Comparison of ENCODE assay signal across 11 cellular contexts in genomic region chr7:130490287-130490686, GRCh38. TPM values are rescaled to one million over a fixed set of nuclear protein-coding genes. Genes with fewer than 3 reads are reported as not detected.
DNase-seq lines count a peak whose midpoint lies in the region; ATAC-seq and TF ChIP-seq lines count a peak whose summit lies in the region.
"Had no signal": no experiment of that assay in that cellular context is flagged by ENCODE, and none has a peak within 500 bp of the region (broad histone marks: within the 10 kb centered on the region; RNA-seq: fewer than 3 reads in every experiment).

No MANE protein-coding gene starts in this region.

- no peaks in the 10 kb centered on the region for H3K27me3 Mint-ChIP-seq in Calu3 (ENCODE audit: unreplicated experiment)
- H3K27me3 Mint-ChIP-seq in T-helper 2 cell treated with Interferon-gamma antibody and Interleukin-4, amounts not matched to agents 5 μg/mL and 100 μg/mL, for 36 hours (ENCODE audit: low read depth) = peaks cover 84% of the 10 kb centered on the region

- H3K27me3 ChIP-seq in MM.1S (replicated peaks; ENCODE audit: insufficient read depth, low read length) (peaks cover 11% of the 10 kb centered on the region), smooth muscle cell (ENCODE audit: low read depth) (no peaks in the 10 kb centered on the region)

- H3K9me2 ChIP-seq in MM.1S (replicated peaks; ENCODE audit: insufficient read depth, low read length) = no peaks in the 10 kb centered on the region

- H3K79me2 ChIP-seq in MM.1S (ENCODE audit: low read length) (no peaks in the 10 kb centered on the region), smooth muscle cell (ENCODE audit: low read depth) (peaks cover 32% of the 10 kb centered on the region)

- H3K27ac ChIP-seq in MM.1S (ENCODE audit: low read length) (no peak overlapping the region), smooth muscle cell (ENCODE audit: low read depth) (peak overlapping the region; percentile 92)

- peaks cover 5% of the 10 kb centered on the region for H3K4me1 ChIP-seq in MM.1S (ENCODE audit: low read length)
- peaks cover 28% of the 10 kb centered on the region for H3K4me1 ChIP-seq in smooth muscle cell (ENCODE audit: low read depth)

- H3K9ac ChIP-seq in MM.1S (ENCODE audit: low read length) = no peak overlapping the region
- peak overlapping the region; percentile 31 for H3K9ac ChIP-seq in smooth muscle cell (ENCODE audit: low read depth)

- H3K9me3 ChIP-seq in MM.1S (replicated peaks; ENCODE audit: insufficient read depth, low read length) (0 out of 2 replicates have a peak, but pooled peaks cover 6% of the 10 kb centered on the region), smooth muscle cell (replicated peaks; ENCODE audit: low read depth) (no peaks in the 10 kb centered on the region)
- H3K9me3 ChIP-seq: tibial artery had no signal

- 0 out of 2 replicates have a peak, but pooled peaks cover 5% of the 10 kb centered on the region for H3F3A ChIP-seq in MM.1S (ENCODE audit: insufficient read depth, low read length)
- H3F3A ChIP-seq in smooth muscle cell (ENCODE audit: low read depth) = peaks cover 17% of the 10 kb centered on the region

- no peak overlapping the region for H3K4me3 Mint-ChIP-seq in Calu3 (ENCODE audit: low read depth, unreplicated experiment)
- no peak overlapping the region for H3K4me3 Mint-ChIP-seq in T-helper 2 cell treated with Interferon-gamma antibody and Interleukin-4, amounts not matched to agents 5 μg/mL and 100 μg/mL, for 36 hours
- H3K4me3 Mint-ChIP-seq: activated T-helper 1 cell treated with anti-CD3 and anti-CD28 coated beads, Interleukin-12 subunit alpha, Interleukin-12 subunit beta, Interleukin-2, Interleukin-4 antibody, amounts not matched to agents 30 ng/mL and 10 ng/mL and 1 ng/mL, durations not matched to agents 14 hours and 24 hours and 36 hours had no signal

- ATAC-seq in GM18519 (IDR thresholded peaks at IDR 0.05; ENCODE audit: low FRiP score, unreplicated experiment) = no peak

- in situ Hi-C loops in astrocyte of the spinal cord (cut with HindIII; ENCODE audit: low sequenced_read_pairs) = no loop called here

- CTCF ChIA-PET in Calu3 (lab: Charles Lee) = no interaction called here

- H4K20me1 ChIP-seq in MM.1S (ENCODE audit: insufficient read depth, low read length) (no peaks in the 10 kb centered on the region), smooth muscle cell (ENCODE audit: low read depth) (peaks cover 29% of the 10 kb centered on the region)

- H3K27ac Mint-ChIP-seq in Calu3 (ENCODE audit: unreplicated experiment) = no peak overlapping the region
- no peak overlapping the region for H3K27ac Mint-ChIP-seq in T-helper 2 cell treated with Interferon-gamma antibody and Interleukin-4, amounts not matched to agents 5 μg/mL and 100 μg/mL, for 36 hours
- H3K27ac Mint-ChIP-seq: activated T-helper 1 cell treated with anti-CD3 and anti-CD28 coated beads, Interleukin-12 subunit alpha, Interleukin-12 subunit beta, Interleukin-2, Interleukin-4 antibody, amounts not matched to agents 30 ng/mL and 10 ng/mL and 1 ng/mL, durations not matched to agents 14 hours and 24 hours and 36 hours had no signal

- H3K4me3 ChIP-seq in MM.1S (ENCODE audit: low read length) (0 out of 2 replicates have a peak overlapping the region, but pooled peaks have one; percentile 39), astrocyte of the spinal cord (ENCODE audit: low read depth, low read length) (no peak overlapping the region), smooth muscle cell (peak overlapping the region; percentile 64)

- H2AFZ ChIP-seq in MM.1S (ENCODE audit: low read length) (no peak overlapping the region), smooth muscle cell (ENCODE audit: low read depth) (peak overlapping the region; percentile 6)

- TF ChIP-seq CTCF in MM.1S (IDR thresholded peaks at IDR 0.05; ENCODE audit: low read length) = no peak
- TF ChIP-seq CTCF in astrocyte of the spinal cord (IDR thresholded peaks at IDR 0.05; ENCODE audit: low read depth, low read length) = no peak
- no peak for TF ChIP-seq CTCF in smooth muscle cell (IDR thresholded peaks at IDR 0.05; ENCODE audit: borderline replicate concordance, insufficient read depth, poor library complexity, severe bottlenecking)
- TF ChIP-seq CTCF in Calu3 (IDR thresholded peaks at IDR 0.05; ENCODE audit: unreplicated experiment) = no peak

- H3K4me2 ChIP-seq in MM.1S (ENCODE audit: low read depth, low read length) (peak overlapping the region; percentile 71; the same call in 1 of the 2 replicates), smooth muscle cell (peak overlapping the region; percentile 82)

- intact Hi-C loops in Calu3 (cut with micrococcal nuclease; ENCODE audit: unreplicated experiment) = no loop called here

- H3K9me3 Mint-ChIP-seq in Calu3 (ENCODE audit: low read depth, unreplicated experiment) = peaks cover under 1% of the 10 kb centered on the region
- H3K9me3 Mint-ChIP-seq in T-helper 2 cell treated with Interferon-gamma antibody and Interleukin-4, amounts not matched to agents 5 μg/mL and 100 μg/mL, for 36 hours = no peaks in the 10 kb centered on the region

- WGBS in smooth muscle cell (ENCODE audit: low lambda C conversion rate) = 35% methylated on average over 16 of the region's 16 CpGs

- H3K36me3 Mint-ChIP-seq in Calu3 (ENCODE audit: insufficient read depth, unreplicated experiment) = peaks cover 30% of the 10 kb centered on the region
- H3K36me3 Mint-ChIP-seq in T-helper 2 cell treated with Interferon-gamma antibody and Interleukin-4, amounts not matched to agents 5 μg/mL and 100 μg/mL, for 36 hours (ENCODE audit: low read depth) = no peaks in the 10 kb centered on the region

- BruUV-seq in Calu3 (replicated peaks; lab: Mats Ljungman, UMichigan) = no TSS peak

- H3K36me3 ChIP-seq in MM.1S (replicated peaks; ENCODE audit: insufficient read depth, low read length) (no peaks in the 10 kb centered on the region), smooth muscle cell (ENCODE audit: low read depth) (no peaks in the 10 kb centered on the region)
- H3K36me3 ChIP-seq: tibial artery had no signal

- no peak for DNase-seq in MM.1S
- peak; percentile 24 for DNase-seq in astrocyte of the spinal cord (ENCODE audit: low read depth, low spot score)
- DNase-seq in iPS-NIHi11 (ENCODE audit: low spot score) = peak; percentile 33
- DNase-seq in smooth muscle cell (lab: John Stamatoyannopoulos, UW; ENCODE audit: unreplicated experiment) = no peak
- no peak for DNase-seq in Calu3
- no peak for DNase-seq in T-helper 2 cell treated with Interferon-gamma antibody and Interleukin-4, amounts not matched to agents 5 μg/mL and 100 μg/mL, for 36 hours (ENCODE audit: low spot score)
- no peak for DNase-seq in globus pallidus (ENCODE audit: low spot score)
- DNase-seq: NCI-H2107, tibial artery had no signal

- H3K4me1 Mint-ChIP-seq in Calu3 (ENCODE audit: low read depth, unreplicated experiment) = peaks cover 41% of the 10 kb centered on the region
- H3K4me1 Mint-ChIP-seq in T-helper 2 cell treated with Interferon-gamma antibody and Interleukin-4, amounts not matched to agents 5 μg/mL and 100 μg/mL, for 36 hours (ENCODE audit: low read depth) = peaks cover 13% of the 10 kb centered on the region

RNA-seq across cellular contexts. Expression of gene MEST, which starts 1.6 kb away (rescaled TPM):
- total RNA-seq in smooth muscle cell (1,229 and 1,648 TPM in 2 replicates), Calu3 (2022) (62.6 and 76.1 TPM in 2 replicates)
- 1,158 and 1,655 TPM in 2 replicates for polyA plus RNA-seq in smooth muscle cell

RNA-seq across cellular contexts. Expression of gene CEP41, which starts 49.5 kb away (rescaled TPM):
- total RNA-seq in smooth muscle cell (18.3 and 23.0 TPM in 2 replicates), Calu3 (2022) (21.6 and 22.4 TPM in 2 replicates)
- 27.1 and 35.1 TPM in 2 replicates for polyA plus RNA-seq in smooth muscle cell

Comparison
In these comparisons a context has a peak if more than half of its experiments do, and no peak if none do; other contexts are left out.
1. DNase-seq: peak in astrocyte of the spinal cord (single experiment) and iPS-NIHi11 (single experiment); none in MM.1S (single experiment), smooth muscle cell (single experiment), Calu3 (single experiment), T-helper 2 cell treated with Interferon-gamma antibody and Interleukin-4, amounts not matched to agents 5 μg/mL and 100 μg/mL, for 36 hours (single experiment) and globus pallidus (single experiment).
2. RNA of gene MEST, which starts 1.6 kb away (total RNA-seq): 1,229 to 1,648 TPM in smooth muscle cell; 62.6 to 76.1 TPM in Calu3; every median in the first group is over 10 times any median in the second.